Comparison of ENCODE assay signal across 1 cellular context in the genomic region with DNA sequence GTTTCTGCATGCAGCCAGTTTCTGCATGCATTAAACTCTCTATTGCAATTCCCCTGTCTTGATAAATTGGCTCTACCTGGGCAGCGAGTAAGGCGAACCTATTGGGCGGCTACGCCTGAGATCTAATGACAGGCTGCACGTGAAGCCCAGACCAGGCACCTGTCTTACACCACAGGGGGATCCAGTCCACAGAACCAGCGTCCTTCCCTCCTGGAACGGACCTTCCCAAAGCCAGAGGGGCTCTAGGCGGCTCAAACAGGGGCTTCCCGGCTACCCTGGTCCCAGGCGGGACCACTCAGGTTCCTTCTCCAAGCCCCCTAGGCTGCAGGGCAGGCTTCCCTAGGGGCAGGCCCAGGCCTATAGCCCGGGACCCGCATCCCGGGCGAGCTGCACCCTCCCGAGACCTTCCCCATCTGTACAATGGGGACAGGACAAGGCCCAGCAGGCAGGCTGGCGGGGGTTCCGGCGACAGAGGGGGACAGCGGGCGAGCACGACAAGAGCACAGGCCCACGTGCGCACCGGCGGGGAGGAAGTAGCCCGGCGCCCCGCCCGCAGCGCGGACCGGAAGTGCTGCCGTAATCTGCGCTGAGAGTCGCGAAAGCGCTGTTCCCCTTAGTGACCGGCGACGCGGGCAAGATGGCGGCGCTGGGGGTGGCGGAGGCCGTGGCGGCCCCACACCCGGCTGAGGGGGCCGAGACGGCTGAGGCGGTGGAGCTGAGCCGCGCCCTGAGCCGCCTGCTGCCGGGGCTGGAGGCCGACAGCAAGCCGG.
A peak's percentile ranks its signal among the peaks of the same experiment; 100 is the strongest.
TF ChIP-seq lines count a peak whose summit lies in the region.

Gene DNAAF5, plus strand, starts transcription at position 616 of the 770 bp plus-strand sequence. Its CDS starts 22 bp downstream, at position 638.

TF ChIP-seq in liver, 16 proteins besides CTCF, POLR2A, EP300 and RAD21 (continued from another document):
- TF ChIP-seq, protein P1, sequence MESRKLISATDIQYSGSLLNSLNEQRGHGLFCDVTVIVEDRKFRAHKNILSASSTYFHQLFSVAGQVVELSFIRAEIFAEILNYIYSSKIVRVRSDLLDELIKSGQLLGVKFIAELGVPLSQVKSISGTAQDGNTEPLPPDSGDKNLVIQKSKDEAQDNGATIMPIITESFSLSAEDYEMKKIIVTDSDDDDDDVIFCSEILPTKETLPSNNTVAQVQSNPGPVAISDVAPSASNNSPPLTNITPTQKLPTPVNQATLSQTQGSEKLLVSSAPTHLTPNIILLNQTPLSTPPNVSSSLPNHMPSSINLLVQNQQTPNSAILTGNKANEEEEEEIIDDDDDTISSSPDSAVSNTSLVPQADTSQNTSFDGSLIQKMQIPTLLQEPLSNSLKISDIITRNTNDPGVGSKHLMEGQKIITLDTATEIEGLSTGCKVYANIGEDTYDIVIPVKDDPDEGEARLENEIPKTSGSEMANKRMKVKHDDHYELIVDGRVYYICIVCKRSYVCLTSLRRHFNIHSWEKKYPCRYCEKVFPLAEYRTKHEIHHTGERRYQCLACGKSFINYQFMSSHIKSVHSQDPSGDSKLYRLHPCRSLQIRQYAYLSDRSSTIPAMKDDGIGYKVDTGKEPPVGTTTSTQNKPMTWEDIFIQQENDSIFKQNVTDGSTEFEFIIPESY (IDR thresholded peaks at IDR 0.05): no peak
- no peak for TF ChIP-seq NR2F2 (IDR thresholded peaks at IDR 0.05)
- TF ChIP-seq SP1 (IDR thresholded peaks at IDR 0.05): no peak
- no peak for TF ChIP-seq ATF3 (IDR thresholded peaks at IDR 0.05)
- TF ChIP-seq FOXA1 (IDR thresholded peaks at IDR 0.05): no peak
- TF ChIP-seq, protein P2, sequence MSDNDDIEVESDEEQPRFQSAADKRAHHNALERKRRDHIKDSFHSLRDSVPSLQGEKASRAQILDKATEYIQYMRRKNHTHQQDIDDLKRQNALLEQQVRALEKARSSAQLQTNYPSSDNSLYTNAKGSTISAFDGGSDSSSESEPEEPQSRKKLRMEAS (IDR thresholded peaks at IDR 0.05): peak; percentile 75
- no peak for TF ChIP-seq FOXA2 (IDR thresholded peaks at IDR 0.05)
- no peak for TF ChIP-seq TAF1 (conservative IDR thresholded peaks at IDR 0.05)
TF ChIP-seq in liver: peak in this region for 3.
